Comparison of ENCODE assay signal across 8 cellular contexts in genomic region chr10:122980209-122981065, GRCh38. TPM values are rescaled to one million over a fixed set of nuclear protein-coding genes. Genes with fewer than 3 reads are reported as not detected.
A peak's percentile ranks its signal among the peaks of the same experiment; 100 is the strongest.
DNase-seq lines count a peak whose midpoint lies in the region; ATAC-seq, FAIRE-seq and TF ChIP-seq lines count a peak whose summit lies in the region.

A gene with protein sequence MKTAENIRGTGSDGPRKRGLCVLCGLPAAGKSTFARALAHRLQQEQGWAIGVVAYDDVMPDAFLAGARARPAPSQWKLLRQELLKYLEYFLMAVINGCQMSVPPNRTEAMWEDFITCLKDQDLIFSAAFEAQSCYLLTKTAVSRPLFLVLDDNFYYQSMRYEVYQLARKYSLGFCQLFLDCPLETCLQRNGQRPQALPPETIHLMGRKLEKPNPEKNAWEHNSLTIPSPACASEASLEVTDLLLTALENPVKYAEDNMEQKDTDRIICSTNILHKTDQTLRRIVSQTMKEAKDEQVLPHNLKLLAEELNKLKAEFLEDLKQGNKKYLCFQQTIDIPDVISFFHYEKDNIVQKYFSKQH (plus strand): TSS chr10:122980401. CDS start chr10:122980480, 79 bp downstream.

- peak within 1 kb of the TSS; percentile 93 for H2AFZ ChIP-seq in mammary epithelial cell (ENCODE audit: low read depth, low read length)

- dilution Hi-C loops in mammary epithelial cell (cut with HindIII; ENCODE audit: low sequenced_read_pairs), result no loop called here

- DNase-seq in AG08396 (ENCODE audit: low spot score), result peak; percentile 98
- peak; percentile 79 for DNase-seq in NCI-H2196 (lab: John Stamatoyannopoulos, UW; ENCODE audit: unreplicated experiment)
- DNase-seq in WERI-Rb-1, result peak; percentile 91
- peak; percentile 86 for DNase-seq in mammary epithelial cell
- peak; percentile 96 for DNase-seq in iPS-NIHi11 (ENCODE audit: low spot score)
- peak; percentile 90 for DNase-seq in small intestine

- H3K27ac ChIP-seq in WERI-Rb-1 (peak within 1 kb of the TSS; percentile 99), mammary epithelial cell (ENCODE audit: insufficient read depth, low read depth, low read length) (peak within 1 kb of the TSS; percentile 78), small intestine (ENCODE audit: low read depth in 1 of 2, low read length in 1 of 2) (peak within 1 kb of the TSS; percentile 94 to 99)

- 3% methylated on average over 6 of the region's 73 CpGs for WGBS in mammary epithelial cell (ENCODE audit: low coverage, missing lambda C conversion rate)
- 1% methylated on average over 67 to 73 of the region's 73 CpGs for WGBS in small intestine, 3 donors

- peak within 1 kb of the TSS; percentile 74 for H3K4me3 ChIP-seq in WERI-Rb-1 (ENCODE audit: low read depth, low read length)
- peak within 1 kb of the TSS; percentile 73 to 100 (median 76) for H3K4me3 ChIP-seq in mammary epithelial cell (replicated peaks in 1 of 3; ENCODE audit: insufficient read depth in 1 of 3, low read depth in 2 of 3, low read length in 3 of 3)
- peak within 1 kb of the TSS; percentile 65 to 69 for H3K4me3 ChIP-seq in small intestine (ENCODE audit: low read depth in 1 of 2, low read length in 2 of 2)

- H3K9me3 ChIP-seq in WERI-Rb-1 (ENCODE audit: severe bottlenecking) (no peaks in the 10 kb centered on the region), mammary epithelial cell (replicated peaks; ENCODE audit: insufficient read depth, low read length) (no peaks in the 10 kb centered on the region), small intestine (ENCODE audit: control insufficient read depth, low read depth) (no peaks in the 10 kb centered on the region)

- no peaks in the 10 kb centered on the region for H3K79me2 ChIP-seq in mammary epithelial cell (ENCODE audit: insufficient read depth, low read length)

- no peak for FAIRE-seq in small intestine (lab: Jason Lieb, UNC)

- peak; percentile 96 for ATAC-seq in GM18907 (IDR thresholded peaks at IDR 0.05; ENCODE audit: unreplicated experiment)
- ATAC-seq in HG03139 (IDR thresholded peaks at IDR 0.05; ENCODE audit: unreplicated experiment), result peak; percentile 98

- intact Hi-C loops in mammary epithelial cell (cut with micrococcal nuclease), result loop anchor here (1.0 kb wide), 2 partner anchors 28 to 332 kb away; partner anchors contain the start of gene IKZF5

- H3K36me3 ChIP-seq in WERI-Rb-1, result peaks cover 3% of the 10 kb centered on the region; the same call in 1 of the 2 replicates
- peaks cover 1% of the 10 kb centered on the region for H3K36me3 ChIP-seq in mammary epithelial cell (ENCODE audit: insufficient read depth, low read length)
- H3K36me3 ChIP-seq in small intestine (ENCODE audit: control insufficient read depth in 2 of 2, insufficient read depth in 2 of 2, low read length in 2 of 2), result peaks cover 0 to 5% of the 10 kb centered on the region in 2 donors

- in situ Hi-C loops in mammary epithelial cell (cut with MboI; ENCODE audit: low sequenced_read_pairs in 2 of 2), result no loop called here

- BruUV-seq in mammary epithelial cell (replicated peaks; lab: Mats Ljungman, UMichigan), result TSS peak; percentile 46

- H4K20me1 ChIP-seq in mammary epithelial cell (ENCODE audit: insufficient read depth, low read length), result no peaks in the 10 kb centered on the region

- H3K4me1 ChIP-seq in mammary epithelial cell (ENCODE audit: insufficient read depth, low read length), result peaks cover 10% of the 10 kb centered on the region
- H3K4me1 ChIP-seq in small intestine (ENCODE audit: control insufficient read depth in 2 of 2, insufficient read depth in 1 of 2, low read depth in 1 of 2, low read length in 1 of 2), result no peaks in the 10 kb centered on the region

- H3K9ac ChIP-seq in mammary epithelial cell (ENCODE audit: insufficient read depth, low read length), result peak within 1 kb of the TSS; percentile 71

- TF ChIP-seq CTCF in WERI-Rb-1 (IDR thresholded peaks at IDR 0.05; ENCODE audit: low read depth, low read length), result peak; percentile 96
- TF ChIP-seq CTCF in mammary epithelial cell (conservative IDR thresholded peaks at IDR 0.05 in 1 of 2, IDR thresholded peaks at IDR 0.05 in 1 of 2; ENCODE audit: extremely low read depth in 1 of 2, insufficient read depth in 1 of 2, low read depth in 1 of 2, low read length in 2 of 2), result peak; percentile 87 to 93

- peak within 1 kb of the TSS; percentile 96 for H3K4me2 ChIP-seq in mammary epithelial cell (ENCODE audit: insufficient read depth, low read depth, low read length)

- CTCF ChIA-PET in mammary epithelial cell (lab: Charles Lee; ENCODE audit: low non-redundant PET), result interaction anchor here (0.6 kb wide), 1 partner anchor 125 kb away, joined by 3 read pairs; no protein-coding TSS in a partner anchor

- no peaks in the 10 kb centered on the region for H3K27me3 ChIP-seq in WERI-Rb-1 (ENCODE audit: insufficient read depth, low read depth, severe bottlenecking)
- H3K27me3 ChIP-seq in mammary epithelial cell (ENCODE audit: insufficient read depth, low read length), result no peaks in the 10 kb centered on the region
- no peaks in the 10 kb centered on the region for H3K27me3 ChIP-seq in small intestine (ENCODE audit: control insufficient read depth in 2 of 2, insufficient read depth in 2 of 2, low read length in 2 of 2)

RNA-seq across cellular contexts. Expression of the gene that starts here (rescaled TPM):
- 1 to 10 TPM; 4.0 to 5.7 TPM for total RNA-seq in mammary epithelial cell
- polyA plus RNA-seq in mammary epithelial cell, result 4.0 TPM
- not detected for polyA minus RNA-seq in mammary epithelial cell
- polyA plus RNA-seq in small intestine, result 1 to 10 TPM; 1.4 to 3.4 (median 2.4) TPM

Comparison
In these comparisons a context has a peak if more than half of its experiments do, and no peak if none do; other contexts are left out.
1. Peak in every context shown above with its lines: DNase-seq, ATAC-seq, H3K4me3 ChIP-seq and H3K27ac ChIP-seq.